ENCODE assay signal across 24 cellular contexts in genomic region chr22:44549701-44550100, GRCh38. TPM values are rescaled to one million over a fixed set of nuclear protein-coding genes. Genes with fewer than 3 reads are reported as not detected.
DNase-seq lines count a peak whose midpoint lies in the region; FAIRE-seq and TF ChIP-seq lines count a peak whose summit lies in the region.
"Had no signal": no experiment of that assay in that cellular context is flagged by ENCODE, and none has a peak within 500 bp of the region (broad histone marks: within the 10 kb centered on the region; RNA-seq: fewer than 3 reads in every experiment).

No MANE protein-coding gene starts in this region.

- H3K27me3 Mint-ChIP-seq in activated T-cell treated with anti-CD3 and anti-CD28 coated beads, Interleukin-2, amount 50 U/mL, for 24 hours = peaks cover 28% of the 10 kb centered on the region
- peaks cover 5% of the 10 kb centered on the region for H3K27me3 Mint-ChIP-seq in glutamatergic neuron (ENCODE audit: unreplicated experiment)

- no peak overlapping the region for H3K23ac ChIP-seq in neuronal stem cell (ENCODE audit: low read depth, low read length, poor library complexity)

- no peaks in the 10 kb centered on the region for H3K36me3 Mint-ChIP-seq in activated T-cell treated with anti-CD3 and anti-CD28 coated beads, Interleukin-2, amount 50 U/mL, for 24 hours (ENCODE audit: low read depth)
- no peaks in the 10 kb centered on the region for H3K36me3 Mint-ChIP-seq in glutamatergic neuron (ENCODE audit: unreplicated experiment)

- H3K4ac ChIP-seq in neuronal stem cell (ENCODE audit: low read length) = no peak overlapping the region

- peaks cover 41% of the 10 kb centered on the region for H3F3A ChIP-seq in PC-9 (ENCODE audit: insufficient read depth, low read depth)

- no peaks in the 10 kb centered on the region for H3K27me3 ChIP-seq in PC-9 (ENCODE audit: insufficient read depth, low read depth)
- H3K27me3 ChIP-seq in neuronal stem cell (ENCODE audit: control insufficient read depth in 3 of 3, insufficient read depth in 3 of 3, low read depth in 1 of 3, low read length in 3 of 3) = peaks cover 0 to 17% (median 0%) of the 10 kb centered on the region in 3 experiments
- H3K27me3 ChIP-seq in H7 (ENCODE audit: control insufficient read depth, insufficient read depth, low read length) = no peaks in the 10 kb centered on the region
- H3K27me3 ChIP-seq: MG63, Peyer's patch, SJSA1 had no signal

- BruUV-seq in PC-9 (replicated peaks; lab: Mats Ljungman, UMichigan) = no TSS peak

- no peak overlapping the region for H3K18ac ChIP-seq in neuronal stem cell (ENCODE audit: low read length)

- peaks cover 12% of the 10 kb centered on the region for H3K4me1 Mint-ChIP-seq in activated T-cell treated with anti-CD3 and anti-CD28 coated beads, Interleukin-2, amount 50 U/mL, for 24 hours (ENCODE audit: low read depth)
- peaks cover 5% of the 10 kb centered on the region for H3K4me1 Mint-ChIP-seq in glutamatergic neuron (ENCODE audit: low read depth, unreplicated experiment)

- H3K36me3 ChIP-seq in PC-9 (ENCODE audit: low read depth) (no peaks in the 10 kb centered on the region), neuronal stem cell (replicated peaks in 1 of 2; ENCODE audit: control insufficient read depth in 2 of 2, insufficient read depth in 2 of 2, low read length in 2 of 2) (no peaks in the 10 kb centered on the region), H7 (replicated peaks; ENCODE audit: control insufficient read depth, insufficient read depth, low read length) (no peaks in the 10 kb centered on the region)
- H3K36me3 ChIP-seq: MG63, Peyer's patch, SJSA1 had no signal

- H3K27ac Mint-ChIP-seq in activated T-cell treated with anti-CD3 and anti-CD28 coated beads, Interleukin-2, amount 50 U/mL, for 24 hours = no peak overlapping the region
- H3K27ac Mint-ChIP-seq in glutamatergic neuron (ENCODE audit: unreplicated experiment) = peak overlapping the region; percentile 62

- no peaks in the 10 kb centered on the region for H3K79me1 ChIP-seq in neuronal stem cell (ENCODE audit: low read depth, low read length)

- intact Hi-C loops in PC-9 (cut with micrococcal nuclease; ENCODE audit: unreplicated experiment) = loop anchor here (5.0 to 10.0 kb wide), 4 partner anchors 65 to 212 kb away; no protein-coding TSS in a partner anchor

- H3K4me1 ChIP-seq in PC-9 (replicated peaks; ENCODE audit: insufficient read depth) (peaks cover 26% of the 10 kb centered on the region), neuronal stem cell (ENCODE audit: control insufficient read depth in 2 of 2, insufficient read depth in 1 of 2, low read depth in 1 of 2, low read length in 2 of 2) (no peaks in the 10 kb centered on the region)
- H3K4me1 ChIP-seq: Peyer's patch had no signal

- H2BK12ac ChIP-seq in neuronal stem cell (ENCODE audit: low read length) = peak overlapping the region; percentile 16

- peak; percentile 12 for DNase-seq in activated T-cell treated with anti-CD3 and anti-CD28 coated beads, Interleukin-2, amount 50 U/mL, for 24 hours
- DNase-seq in activated T-cell treated with anti-CD3 and anti-CD28 coated beads for 4 hours (no peak), PC-9 (no peak), glutamatergic neuron (peak; percentile 49), neuronal stem cell (ENCODE audit: low spot score) (no peak), H7 (no peak), EL (no peak), HTR-8/SVneo (ENCODE audit: insufficient read length, low spot score) (no peak)
- DNase-seq: AML-193; Calu3; CD8-positive, alpha-beta memory T cell; DMS153; GDM1; MG63; NCI-H1436; NCI-H187 treated with DMSO at 0.1 percent for 48 hours; NCI-H2107; NCI-H345; NCI-H524 treated with DMSO at 0.1 percent for 48 hours; NCI-H82; Peyer's patch had no signal

- no peak overlapping the region for H4K8ac ChIP-seq in neuronal stem cell (ENCODE audit: low read depth, low read length)

- no peak overlapping the region for H2AK5ac ChIP-seq in neuronal stem cell (ENCODE audit: low read depth, low read length)

- H2BK15ac ChIP-seq in neuronal stem cell (ENCODE audit: low read length) = no peak overlapping the region

- H3K9me3 ChIP-seq in PC-9 (ENCODE audit: insufficient read depth, low read depth) (no peaks in the 10 kb centered on the region), neuronal stem cell (replicated peaks in 1 of 2; ENCODE audit: control insufficient read depth in 2 of 2, insufficient read depth in 1 of 2, low read depth in 1 of 2, low read length in 2 of 2) (peaks cover 0 to 2% of the 10 kb centered on the region in 2 donors)
- H3K9me3 ChIP-seq: MG63, Peyer's patch, SJSA1 had no signal

- H3K14ac ChIP-seq in neuronal stem cell (ENCODE audit: low read length) = no peak overlapping the region

- H3K4me2 ChIP-seq in PC-9 (no peak overlapping the region), neuronal stem cell (ENCODE audit: insufficient read depth, low read length, poor library complexity, severe bottlenecking) (no peak overlapping the region)

- no peak overlapping the region for H2BK5ac ChIP-seq in neuronal stem cell (ENCODE audit: low read length)

- H3K27ac ChIP-seq in PC-9 (peak overlapping the region; percentile 95), neuronal stem cell (replicated peaks; ENCODE audit: low read length) (no peak overlapping the region)

- no peak overlapping the region for H3K9ac ChIP-seq in neuronal stem cell (ENCODE audit: low read depth, low read length, poor library complexity)

- no peaks in the 10 kb centered on the region for H3K9me2 ChIP-seq in PC-9 (ENCODE audit: insufficient read depth)

- no peak overlapping the region for H2BK120ac ChIP-seq in neuronal stem cell (ENCODE audit: low read depth, low read length)

- no peak overlapping the region for H4K91ac ChIP-seq in neuronal stem cell (ENCODE audit: low read depth, low read length, poor library complexity)

- CTCF ChIA-PET in PC-9 (lab: Charles Lee) = interaction anchor here (0.6 to 0.7 kb wide), 2 partner anchors 18 to 1462 kb away, joined by 3 to 7 read pairs; no protein-coding TSS in a partner anchor

- POLR2A ChIA-PET in PC-9 (lab: Charles Lee; ENCODE audit: unreplicated experiment) = no interaction called here

- H4K20me1 ChIP-seq in PC-9 (ENCODE audit: insufficient read depth) = no peaks in the 10 kb centered on the region

- WGBS in neuronal stem cell (ENCODE audit: extremely low coverage in 2 of 2, insufficient read length in 2 of 2, insufficient replicate concordance in 1 of 2), 2 donors = no CpG with 5 or more reads among the region's 6 CpGs

- no peak overlapping the region for H2AFZ ChIP-seq in PC-9
- no peak overlapping the region for H2AFZ ChIP-seq in neuronal stem cell (ENCODE audit: low read length)

- H3K4me3 Mint-ChIP-seq in activated T-cell treated with anti-CD3 and anti-CD28 coated beads, Interleukin-2, amount 50 U/mL, for 24 hours = no peak overlapping the region
- peak overlapping the region; percentile 11 for H3K4me3 Mint-ChIP-seq in glutamatergic neuron (ENCODE audit: unreplicated experiment)

- H3K9me3 Mint-ChIP-seq in activated T-cell treated with anti-CD3 and anti-CD28 coated beads, Interleukin-2, amount 50 U/mL, for 24 hours = no peaks in the 10 kb centered on the region
- peaks cover 7% of the 10 kb centered on the region for H3K9me3 Mint-ChIP-seq in glutamatergic neuron (ENCODE audit: unreplicated experiment)
- H3K9me3 Mint-ChIP-seq: CD8-positive, alpha-beta memory T cell had no signal

- no peaks in the 10 kb centered on the region for H3K79me2 ChIP-seq in PC-9 (ENCODE audit: low read depth)

- H3K4me3 ChIP-seq in PC-9 (no peak overlapping the region), neuronal stem cell (ENCODE audit: low read length in 2 of 2) (no peak overlapping the region), H7 (ENCODE audit: insufficient read depth, low read depth, low read length) (no peak overlapping the region)
- H3K4me3 ChIP-seq: K562, MG63, Peyer's patch, SJSA1 had no signal

- TF ChIP-seq CTCF in PC-9 (conservative IDR thresholded peaks at IDR 0.05) = no peak
- no peak for TF ChIP-seq CTCF in glutamatergic neuron (IDR thresholded peaks at IDR 0.05; ENCODE audit: partially characterized antibody, unreplicated experiment)

- FAIRE-seq in HTR-8/SVneo (lab: Jason Lieb, UNC) = no peak
- FAIRE-seq: H54, K562 had no signal

RNA-seq across cellular contexts. Expression of gene RTL6, which starts 51.7 kb away (rescaled TPM):
- 25.0 and 25.1 TPM in 2 replicates for total RNA-seq in PC-9 (2021)
- total RNA-seq in glutamatergic neuron (ENCODE audit: unreplicated experiment) = 35.0 TPM
- polyA plus RNA-seq in neuronal stem cell (2013, experiment 1 of 2) = 19.8 TPM
- polyA plus RNA-seq in neuronal stem cell (2013, experiment 2 of 2) = 20.4 TPM
- total RNA-seq in H7 (2014; rRNA removed; shearing (Covaris generic)) = 13.9 and 16.6 TPM in 2 replicates

Comparison
In these comparisons a context has a peak if more than half of its experiments do, and no peak if none do; other contexts are left out.
1. DNase-seq: peak in activated T-cell treated with anti-CD3 and anti-CD28 coated beads, Interleukin-2, amount 50 U/mL, for 24 hours (single experiment) and glutamatergic neuron (single experiment); none in activated T-cell treated with anti-CD3 and anti-CD28 coated beads for 4 hours (single experiment), PC-9 (0 of 2), neuronal stem cell (single experiment), H7 (single experiment), EL (single experiment) and HTR-8/SVneo (single experiment).